In the genomic region with DNA sequence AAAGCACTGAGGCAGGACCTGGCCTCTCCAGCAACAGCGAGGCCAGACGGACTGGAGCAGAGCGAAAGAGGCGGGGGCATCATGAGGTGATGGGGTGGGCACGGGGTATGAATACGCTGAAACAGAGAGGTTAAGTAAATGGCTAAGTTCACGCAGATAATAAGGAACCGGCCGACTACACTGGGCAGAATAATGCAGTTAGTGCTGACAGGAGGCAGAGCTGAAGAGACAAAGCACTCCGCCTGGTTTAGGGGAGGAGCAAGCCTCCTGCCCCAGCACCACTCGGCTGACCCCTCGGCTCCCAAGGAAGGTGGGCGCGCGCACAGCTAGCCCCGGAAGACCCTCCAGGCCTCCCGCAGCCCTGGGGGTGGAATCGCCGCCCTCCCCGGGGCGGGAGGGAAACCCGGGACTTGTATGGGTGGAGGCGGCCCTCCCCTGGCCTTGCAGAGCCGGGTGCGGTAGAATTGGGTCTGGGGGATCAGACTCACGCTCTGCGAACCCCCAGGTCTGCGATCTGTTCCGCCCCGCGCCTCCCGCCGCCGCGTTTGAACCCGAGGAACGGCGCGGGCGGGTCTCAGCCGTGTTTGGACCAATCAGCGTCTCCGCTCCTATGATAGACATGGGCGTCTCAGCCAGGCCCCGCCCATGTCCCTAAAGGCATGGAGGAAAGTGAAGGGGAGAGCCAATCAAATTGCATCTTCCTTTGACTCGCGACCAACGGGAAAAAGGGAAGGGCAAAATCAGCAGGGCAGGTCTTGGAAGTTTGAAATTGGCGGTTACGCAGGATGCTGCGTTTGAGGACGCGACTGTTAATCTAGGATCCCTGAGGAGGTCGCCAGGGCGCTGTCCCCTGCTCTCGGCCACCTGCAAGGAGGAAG, we compare ENCODE assay signal across 1 cellular context.
TF ChIP-seq lines count a peak whose summit lies in the region.

A gene with protein sequence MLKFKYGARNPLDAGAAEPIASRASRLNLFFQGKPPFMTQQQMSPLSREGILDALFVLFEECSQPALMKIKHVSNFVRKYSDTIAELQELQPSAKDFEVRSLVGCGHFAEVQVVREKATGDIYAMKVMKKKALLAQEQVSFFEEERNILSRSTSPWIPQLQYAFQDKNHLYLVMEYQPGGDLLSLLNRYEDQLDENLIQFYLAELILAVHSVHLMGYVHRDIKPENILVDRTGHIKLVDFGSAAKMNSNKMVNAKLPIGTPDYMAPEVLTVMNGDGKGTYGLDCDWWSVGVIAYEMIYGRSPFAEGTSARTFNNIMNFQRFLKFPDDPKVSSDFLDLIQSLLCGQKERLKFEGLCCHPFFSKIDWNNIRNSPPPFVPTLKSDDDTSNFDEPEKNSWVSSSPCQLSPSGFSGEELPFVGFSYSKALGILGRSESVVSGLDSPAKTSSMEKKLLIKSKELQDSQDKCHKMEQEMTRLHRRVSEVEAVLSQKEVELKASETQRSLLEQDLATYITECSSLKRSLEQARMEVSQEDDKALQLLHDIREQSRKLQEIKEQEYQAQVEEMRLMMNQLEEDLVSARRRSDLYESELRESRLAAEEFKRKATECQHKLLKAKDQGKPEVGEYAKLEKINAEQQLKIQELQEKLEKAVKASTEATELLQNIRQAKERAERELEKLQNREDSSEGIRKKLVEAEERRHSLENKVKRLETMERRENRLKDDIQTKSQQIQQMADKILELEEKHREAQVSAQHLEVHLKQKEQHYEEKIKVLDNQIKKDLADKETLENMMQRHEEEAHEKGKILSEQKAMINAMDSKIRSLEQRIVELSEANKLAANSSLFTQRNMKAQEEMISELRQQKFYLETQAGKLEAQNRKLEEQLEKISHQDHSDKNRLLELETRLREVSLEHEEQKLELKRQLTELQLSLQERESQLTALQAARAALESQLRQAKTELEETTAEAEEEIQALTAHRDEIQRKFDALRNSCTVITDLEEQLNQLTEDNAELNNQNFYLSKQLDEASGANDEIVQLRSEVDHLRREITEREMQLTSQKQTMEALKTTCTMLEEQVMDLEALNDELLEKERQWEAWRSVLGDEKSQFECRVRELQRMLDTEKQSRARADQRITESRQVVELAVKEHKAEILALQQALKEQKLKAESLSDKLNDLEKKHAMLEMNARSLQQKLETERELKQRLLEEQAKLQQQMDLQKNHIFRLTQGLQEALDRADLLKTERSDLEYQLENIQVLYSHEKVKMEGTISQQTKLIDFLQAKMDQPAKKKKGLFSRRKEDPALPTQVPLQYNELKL (N-terminal part only) (minus strand): TSS at position 560 of the 878 bp plus-strand sequence. CDS start 1,152 bp downstream, outside the sequence.

TF ChIP-seq in SK-N-SH treated with all-trans-retinoic acid at 6 μM for 48 hours, 23 proteins besides CTCF, POLR2A, EP300 and RAD21 (continued from another document):
- TF ChIP-seq, protein P1, sequence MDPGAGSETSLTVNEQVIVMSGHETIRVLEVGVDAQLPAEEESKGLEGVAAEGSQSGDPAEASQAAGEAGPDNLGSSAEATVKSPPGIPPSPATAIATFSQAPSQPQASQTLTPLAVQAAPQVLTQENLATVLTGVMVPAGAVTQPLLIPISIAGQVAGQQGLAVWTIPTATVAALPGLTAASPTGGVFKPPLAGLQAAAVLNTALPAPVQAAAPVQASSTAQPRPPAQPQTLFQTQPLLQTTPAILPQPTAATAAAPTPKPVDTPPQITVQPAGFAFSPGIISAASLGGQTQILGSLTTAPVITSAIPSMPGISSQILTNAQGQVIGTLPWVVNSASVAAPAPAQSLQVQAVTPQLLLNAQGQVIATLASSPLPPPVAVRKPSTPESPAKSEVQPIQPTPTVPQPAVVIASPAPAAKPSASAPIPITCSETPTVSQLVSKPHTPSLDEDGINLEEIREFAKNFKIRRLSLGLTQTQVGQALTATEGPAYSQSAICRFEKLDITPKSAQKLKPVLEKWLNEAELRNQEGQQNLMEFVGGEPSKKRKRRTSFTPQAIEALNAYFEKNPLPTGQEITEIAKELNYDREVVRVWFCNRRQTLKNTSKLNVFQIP (CRISPR knock-in tag; IDR thresholded peaks at IDR 0.05; ENCODE audit: borderline replicate concordance, low read depth), result no peak
- TF ChIP-seq CSDC2 (CRISPR knock-in tag; IDR thresholded peaks at IDR 0.05), result no peak
